Comparison of ENCODE assay signal across 12 cellular contexts in the genomic region with DNA sequence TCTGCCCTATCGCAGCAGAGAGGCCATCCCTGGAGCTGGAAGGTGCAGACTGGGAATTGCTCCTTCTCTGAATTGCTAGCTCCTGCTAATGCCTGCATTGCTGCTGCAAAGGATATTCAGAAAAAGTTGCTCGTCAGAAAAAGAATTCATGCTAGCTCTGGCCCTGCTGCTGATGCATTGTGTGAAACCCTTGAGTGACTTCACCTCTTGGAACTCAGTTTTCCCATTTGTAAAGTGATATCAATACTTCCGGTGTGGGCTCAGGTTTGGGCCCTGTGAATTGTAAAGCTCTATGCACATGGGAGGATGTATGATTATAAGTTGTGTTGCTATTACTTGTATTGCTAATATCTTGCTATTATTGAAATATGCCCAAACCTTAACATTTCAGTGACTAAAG. TPM values are rescaled to one million over a fixed set of nuclear protein-coding genes. Genes with fewer than 3 reads are reported as not detected.
DNase-seq lines count a peak whose midpoint lies in the region; ATAC-seq and TF ChIP-seq lines count a peak whose summit lies in the region.
"Had no signal": no experiment of that assay in that cellular context is flagged by ENCODE, and none has a peak within 500 bp of the region (broad histone marks: within the 10 kb centered on the region; RNA-seq: fewer than 3 reads in every experiment).

No MANE protein-coding gene starts in this region.

- H3K9me2 ChIP-seq in SK-N-SH: no peaks in the 10 kb centered on the region

- H3K4me3 Mint-ChIP-seq in activated T-helper 2 cell treated with anti-CD3 and anti-CD28 coated beads, Interferon-gamma antibody, Interleukin-2, Interleukin-4, amounts not matched to agents 10 μg/mL and 5 μg/mL and 100 μg/mL, durations not matched to agents 14 hours and 24 hours and 36 hours (ENCODE audit: low read depth): no peak overlapping the region

- CTCF ChIA-PET in SK-N-SH (lab: Yijun Ruan, JAX): interaction anchor here (0.9 to 1.6 kb wide), 2 partner anchors 11 to 53 kb away, joined by 3 to 8 read pairs; a partner anchor contains a TSS

- peaks cover 0 to 13% of the 10 kb centered on the region in 2 experiments; a peak in 2 of 4 replicates for H3K4me1 ChIP-seq in SK-N-SH (ENCODE audit: control insufficient read depth in 1 of 2, insufficient read depth in 2 of 2, low read depth in 1 of 2, low read length in 1 of 2)
- H3K4me1 ChIP-seq in smooth muscle cell (ENCODE audit: low read depth): peaks cover 4% of the 10 kb centered on the region

- H3K36me3 ChIP-seq in SK-N-SH (replicated peaks in 1 of 2; ENCODE audit: control insufficient read depth in 1 of 2, insufficient read depth in 2 of 2, low read length in 1 of 2) (no peaks in the 10 kb centered on the region), smooth muscle cell (ENCODE audit: low read depth) (no peaks in the 10 kb centered on the region)

- peaks cover 52% of the 10 kb centered on the region for H3K36me3 Mint-ChIP-seq in activated T-helper 2 cell treated with anti-CD3 and anti-CD28 coated beads, Interferon-gamma antibody, Interleukin-2, Interleukin-4, amounts not matched to agents 10 μg/mL and 5 μg/mL and 100 μg/mL, durations not matched to agents 14 hours and 24 hours and 36 hours (ENCODE audit: low read depth)

- H3K9ac ChIP-seq in SK-N-SH: no peak overlapping the region
- no peak overlapping the region for H3K9ac ChIP-seq in smooth muscle cell (ENCODE audit: low read depth)

- H3K79me2 ChIP-seq in SK-N-SH (ENCODE audit: insufficient read depth): no peaks in the 10 kb centered on the region
- H3K79me2 ChIP-seq in smooth muscle cell (ENCODE audit: low read depth): no peaks in the 10 kb centered on the region

- ATAC-seq in SK-N-SH treated with all-trans-retinoic acid at 6 μM for 48 hours: no peak
- ATAC-seq in GM19452 (IDR thresholded peaks at IDR 0.05; ENCODE audit: unreplicated experiment): no peak

- POLR2A ChIA-PET in SK-N-SH (lab: Yijun Ruan, JAX): no interaction called here

- TF ChIP-seq CTCF in SK-N-SH (IDR thresholded peaks at IDR 0.05) (no peak), fibroblast of the aortic adventitia (IDR thresholded peaks at IDR 0.05; ENCODE audit: insufficient read depth, low read length) (no peak), smooth muscle cell (IDR thresholded peaks at IDR 0.05; ENCODE audit: borderline replicate concordance, insufficient read depth, poor library complexity, severe bottlenecking) (no peak)

- H3K27ac ChIP-seq in SK-N-SH (ENCODE audit: low read depth in 2 of 2, low read length in 1 of 2) (no peak overlapping the region), smooth muscle cell (ENCODE audit: low read depth) (peak overlapping the region; percentile 65)
- H3K27ac ChIP-seq: 22Rv1 had no signal

- H2AFZ ChIP-seq in SK-N-SH (ENCODE audit: low read depth) (peak overlapping the region; percentile 26; the same call in 1 of the 2 replicates), smooth muscle cell (ENCODE audit: low read depth) (no peak overlapping the region)

- H3K27ac Mint-ChIP-seq in activated T-helper 2 cell treated with anti-CD3 and anti-CD28 coated beads, Interferon-gamma antibody, Interleukin-2, Interleukin-4, amounts not matched to agents 10 μg/mL and 5 μg/mL and 100 μg/mL, durations not matched to agents 14 hours and 24 hours and 36 hours: peak overlapping the region; percentile 56

- peaks cover 3% of the 10 kb centered on the region for H3K9me3 Mint-ChIP-seq in activated T-helper 2 cell treated with anti-CD3 and anti-CD28 coated beads, Interferon-gamma antibody, Interleukin-2, Interleukin-4, amounts not matched to agents 10 μg/mL and 5 μg/mL and 100 μg/mL, durations not matched to agents 14 hours and 24 hours and 36 hours

- no peak for TF ChIP-seq RAD21 in SK-N-SH (IDR thresholded peaks at IDR 0.05; ENCODE audit: low read length)

- 0 out of 2 replicates have a peak overlapping the region, but pooled peaks have one; percentile 40 for H3K4me2 ChIP-seq in SK-N-SH
- peak overlapping the region; percentile 59 for H3K4me2 ChIP-seq in smooth muscle cell

- peaks cover 18% of the 10 kb centered on the region for H3F3A ChIP-seq in SK-N-SH (replicated peaks; ENCODE audit: insufficient read depth)
- H3F3A ChIP-seq in smooth muscle cell (ENCODE audit: low read depth): peaks cover 14% of the 10 kb centered on the region

- peaks cover 63% of the 10 kb centered on the region for H3K4me1 Mint-ChIP-seq in activated T-helper 2 cell treated with anti-CD3 and anti-CD28 coated beads, Interferon-gamma antibody, Interleukin-2, Interleukin-4, amounts not matched to agents 10 μg/mL and 5 μg/mL and 100 μg/mL, durations not matched to agents 14 hours and 24 hours and 36 hours (ENCODE audit: low read depth)

- H3K4me3 ChIP-seq in SK-N-SH (ENCODE audit: low read depth in 2 of 2, low read length in 1 of 2) (no peak overlapping the region), fibroblast of the aortic adventitia (ENCODE audit: low read depth, low read length) (peak overlapping the region; percentile 29), smooth muscle cell (no peak overlapping the region)

- H3K27me3 ChIP-seq in SK-N-SH (ENCODE audit: insufficient read depth): no peaks in the 10 kb centered on the region
- H3K27me3 ChIP-seq in smooth muscle cell (ENCODE audit: low read depth): no peaks in the 10 kb centered on the region

- intact Hi-C loops in activated T-helper 2 cell treated with anti-CD3 and anti-CD28 coated beads, Interferon-gamma antibody, Interleukin-2, Interleukin-4, amounts not matched to agents 10 μg/mL and 5 μg/mL and 100 μg/mL, durations not matched to agents 14 hours and 24 hours and 36 hours (cut with micrococcal nuclease): no loop called here

- H4K20me1 ChIP-seq in SK-N-SH (ENCODE audit: insufficient read depth): no peaks in the 10 kb centered on the region
- no peaks in the 10 kb centered on the region for H4K20me1 ChIP-seq in smooth muscle cell (ENCODE audit: low read depth)

- TF ChIP-seq EP300 in SK-N-SH (IDR thresholded peaks at IDR 0.05; ENCODE audit: borderline replicate concordance in 1 of 2, low read depth in 1 of 2, low read length in 1 of 2): no peak

- no peaks in the 10 kb centered on the region for H3K27me3 Mint-ChIP-seq in activated T-helper 2 cell treated with anti-CD3 and anti-CD28 coated beads, Interferon-gamma antibody, Interleukin-2, Interleukin-4, amounts not matched to agents 10 μg/mL and 5 μg/mL and 100 μg/mL, durations not matched to agents 14 hours and 24 hours and 36 hours (ENCODE audit: low read depth)

- DNase-seq in SK-N-SH: no peak
- DNase-seq in activated T-helper 2 cell treated with anti-CD3 and anti-CD28 coated beads, Interferon-gamma antibody, Interleukin-2, Interleukin-4, amounts not matched to agents 10 μg/mL and 5 μg/mL and 100 μg/mL, durations not matched to agents 14 hours and 24 hours and 36 hours (ENCODE audit: low spot score): no peak
- peak; percentile 71 for DNase-seq in fibroblast of the aortic adventitia (ENCODE audit: low read depth)
- no peak for DNase-seq in smooth muscle cell (lab: John Stamatoyannopoulos, UW; ENCODE audit: unreplicated experiment)
- no peak for DNase-seq in GF-D8 (lab: John Stamatoyannopoulos, UW)
- no peak for DNase-seq in 8988T
- DNase-seq: activated CD4-positive, CD25-positive, alpha-beta regulatory T cell treated with anti-CD3 and anti-CD28 coated beads, Interleukin-2, amount 50 U/mL, for 72 hours; activated gamma-delta T cell treated with Interleukin-2 at 50 U/mL for 16 hours; NCI-H2171 had no signal

- 69% methylated on average over 3 of the region's 3 CpGs for WGBS in SK-N-SH (ENCODE audit: low lambda C conversion rate)
- 72% methylated on average over 3 of the region's 3 CpGs for WGBS in smooth muscle cell (ENCODE audit: low lambda C conversion rate)

- no peaks in the 10 kb centered on the region for H3K9me3 ChIP-seq in SK-N-SH
- no peaks in the 10 kb centered on the region for H3K9me3 ChIP-seq in smooth muscle cell (replicated peaks; ENCODE audit: low read depth)

TF ChIP-seq in SK-N-SH, 30 proteins besides CTCF, POLR2A, EP300 and RAD21:
- TF ChIP-seq FOSL2 (IDR thresholded peaks at IDR 0.05; ENCODE audit: borderline replicate concordance, low read depth): no peak

TF ChIP-seq in SK-N-SH treated with all-trans-retinoic acid at 6 μM for 48 hours, 23 proteins besides CTCF, POLR2A, EP300 and RAD21:
- TF ChIP-seq ESRRG (CRISPR knock-in tag; IDR thresholded peaks at IDR 0.05): no peak

RNA-seq across cellular contexts. Expression of a gene that starts 11.4 kb away (rescaled TPM):
- polyA plus RNA-seq in SK-N-SH (2012; rRNA removed) (7.8 and 9.1 TPM in 2 replicates), smooth muscle cell (9.4 and 14.0 TPM in 2 replicates)
- polyA plus RNA-seq in SK-N-SH (2012; cell fraction: cytosol; rRNA removed): 8.5 and 9.5 TPM in 2 replicates
- polyA plus RNA-seq in SK-N-SH (2012; cell fraction: nucleus; rRNA removed): 5.0 and 6.4 TPM in 2 replicates
- total RNA-seq in activated T-helper 2 cell treated with anti-CD3 and anti-CD28 coated beads, Interferon-gamma antibody, Interleukin-2, Interleukin-4, amounts not matched to agents 10 μg/mL and 5 μg/mL and 100 μg/mL, durations not matched to agents 14 hours and 24 hours and 36 hours: 111 and 115 TPM in 2 replicates
- total RNA-seq in fibroblast of the aortic adventitia (ENCODE audit: low replicate concordance) (79.5 and 101 TPM in 2 replicates), smooth muscle cell (9.9 and 10.9 TPM in 2 replicates)

RNA-seq across cellular contexts. Expression of a gene that starts 59.0 kb away (rescaled TPM):
- polyA plus RNA-seq in SK-N-SH (2012; rRNA removed) (11.3 and 14.1 TPM in 2 replicates), smooth muscle cell (30.4 and 34.8 TPM in 2 replicates)
- 21.1 and 25.9 TPM in 2 replicates for polyA plus RNA-seq in SK-N-SH (2012; cell fraction: cytosol; rRNA removed)
- polyA plus RNA-seq in SK-N-SH (2012; cell fraction: nucleus; rRNA removed): 5.2 and 8.4 TPM in 2 replicates
- 49.7 and 50.2 TPM in 2 replicates for total RNA-seq in activated T-helper 2 cell treated with anti-CD3 and anti-CD28 coated beads, Interferon-gamma antibody, Interleukin-2, Interleukin-4, amounts not matched to agents 10 μg/mL and 5 μg/mL and 100 μg/mL, durations not matched to agents 14 hours and 24 hours and 36 hours
- total RNA-seq in fibroblast of the aortic adventitia (ENCODE audit: low replicate concordance) (105 and 107 TPM in 2 replicates), smooth muscle cell (50.3 and 81.6 TPM in 2 replicates)
